Comparison of ENCODE assay signal across 19 cellular contexts in genomic region chr5:144336191-144336590, GRCh38.
"Had no signal": no experiment of that assay in that cellular context is flagged by ENCODE, and none has a peak within 500 bp of the region (broad histone marks: within the 10 kb centered on the region; RNA-seq: fewer than 3 reads in every experiment).

No MANE protein-coding gene starts in this region.

- ATAC-seq: activated CD8-positive, alpha-beta T cell treated with anti-CD3 and anti-CD28 coated beads for 36 hours; activated naive CD8-positive, alpha-beta T cell treated with anti-CD3 and anti-CD28 coated beads, Interleukin-2, amount 50 U/mL, for 24 hours; effector memory CD8-positive, alpha-beta T cell; right lobe of liver; stimulated activated naive CD8-positive, alpha-beta T cell treated with anti-CD3 and anti-CD28 coated beads, Interleukin-15, amount 100 ng/mL, for 72 hours had no signal

- H3K9me3 ChIP-seq: ascending aorta, esophagus squamous epithelium, right lobe of liver had no signal

- H3K27ac ChIP-seq: ascending aorta, esophagus squamous epithelium, right lobe of liver had no signal

- H3K4me1 Mint-ChIP-seq: activated B cell treated with CpG ODN at 0.5 μM for 24 hours; activated naive CD4-positive, alpha-beta T cell treated with anti-CD3 and anti-CD28 coated beads, Interleukin-2, amount 10 ng/mL, durations not matched to agents 7 days and 5 days; activated naive CD8-positive, alpha-beta T cell treated with anti-CD3 and anti-CD28 coated beads, Interleukin-2, amount 50 U/mL, for 24 hours; immature natural killer cell; memory B cell; stimulated activated naive CD8-positive, alpha-beta T cell treated with anti-CD3 and anti-CD28 coated beads, Interleukin-15, amount 100 ng/mL, for 72 hours had no signal

- H3K4me1 ChIP-seq: ascending aorta, esophagus squamous epithelium, right lobe of liver had no signal

- H3K4me3 ChIP-seq: ascending aorta, esophagus squamous epithelium, right lobe of liver had no signal

- H3K27me3 ChIP-seq: ascending aorta, esophagus squamous epithelium, right lobe of liver had no signal

- H3K36me3 Mint-ChIP-seq: activated naive CD4-positive, alpha-beta T cell treated with anti-CD3 and anti-CD28 coated beads, Interleukin-2, amount 10 ng/mL, durations not matched to agents 7 days and 5 days; immature natural killer cell; memory B cell had no signal

- DNase-seq: activated B cell treated with CpG ODN at 0.5 μM for 24 hours; activated CD4-positive, alpha-beta T cell treated with anti-CD3 and anti-CD28 coated beads for 48 hours; activated CD8-positive, alpha-beta T cell treated with anti-CD3 and anti-CD28 coated beads for 36 hours; activated naive CD4-positive, alpha-beta T cell treated with anti-CD3 and anti-CD28 coated beads, Interleukin-2, amount 10 ng/mL, durations not matched to agents 7 days and 5 days; activated naive CD8-positive, alpha-beta T cell treated with anti-CD3 and anti-CD28 coated beads, Interleukin-2, amount 50 U/mL, for 24 hours; activated T-cell treated with anti-CD3 and anti-CD28 coated beads, Interleukin-2, amount 50 U/mL, for 24 hours; dermis blood vessel endothelial cell; effector memory CD8-positive, alpha-beta T cell; esophagus squamous epithelium; immature natural killer cell; right lobe of liver; small intestine; stimulated activated CD4-positive, alpha-beta T cell treated with anti-CD3 and anti-CD28 coated beads, Interleukin-15, amount 100 ng/mL, for 24 hours; stimulated activated CD4-positive, alpha-beta T cell treated with anti-CD3 and anti-CD28 coated beads, Interleukin-2, amount 100 ng/mL, for 48 hours; stimulated activated naive CD8-positive, alpha-beta T cell treated with anti-CD3 and anti-CD28 coated beads, Interleukin-15, amount 100 ng/mL, for 72 hours; T-helper 9 cell; trophoblast cell had no signal

- H3K9me3 Mint-ChIP-seq: activated CD8-positive, alpha-beta T cell treated with anti-CD3 and anti-CD28 coated beads for 36 hours; activated naive CD4-positive, alpha-beta T cell treated with anti-CD3 and anti-CD28 coated beads, Interleukin-2, amount 10 ng/mL, durations not matched to agents 7 days and 5 days; activated naive CD8-positive, alpha-beta T cell treated with anti-CD3 and anti-CD28 coated beads, Interleukin-2, amount 50 U/mL, for 24 hours; memory B cell had no signal

- H3K27ac Mint-ChIP-seq: activated B cell treated with CpG ODN at 0.5 μM for 24 hours; activated CD8-positive, alpha-beta T cell treated with anti-CD3 and anti-CD28 coated beads for 36 hours; activated naive CD4-positive, alpha-beta T cell treated with anti-CD3 and anti-CD28 coated beads, Interleukin-2, amount 10 ng/mL, durations not matched to agents 7 days and 5 days; activated naive CD8-positive, alpha-beta T cell treated with anti-CD3 and anti-CD28 coated beads, Interleukin-2, amount 50 U/mL, for 24 hours; activated T-cell treated with anti-CD3 and anti-CD28 coated beads, Interleukin-2, amount 50 U/mL, for 24 hours; effector memory CD8-positive, alpha-beta T cell; immature natural killer cell; memory B cell; stimulated activated naive CD8-positive, alpha-beta T cell treated with anti-CD3 and anti-CD28 coated beads, Interleukin-15, amount 100 ng/mL, for 72 hours had no signal

- H3K36me3 ChIP-seq: ascending aorta, esophagus squamous epithelium, right lobe of liver had no signal

- H3K4me3 Mint-ChIP-seq: activated B cell treated with CpG ODN at 0.5 μM for 24 hours; activated CD8-positive, alpha-beta T cell treated with anti-CD3 and anti-CD28 coated beads for 36 hours; activated naive CD4-positive, alpha-beta T cell treated with anti-CD3 and anti-CD28 coated beads, Interleukin-2, amount 10 ng/mL, durations not matched to agents 7 days and 5 days; activated naive CD8-positive, alpha-beta T cell treated with anti-CD3 and anti-CD28 coated beads, Interleukin-2, amount 50 U/mL, for 24 hours; activated T-cell treated with anti-CD3 and anti-CD28 coated beads, Interleukin-2, amount 50 U/mL, for 24 hours; effector memory CD8-positive, alpha-beta T cell; immature natural killer cell; memory B cell; stimulated activated naive CD8-positive, alpha-beta T cell treated with anti-CD3 and anti-CD28 coated beads, Interleukin-15, amount 100 ng/mL, for 72 hours had no signal

- H3K27me3 Mint-ChIP-seq: activated B cell treated with CpG ODN at 0.5 μM for 24 hours; activated naive CD4-positive, alpha-beta T cell treated with anti-CD3 and anti-CD28 coated beads, Interleukin-2, amount 10 ng/mL, durations not matched to agents 7 days and 5 days; memory B cell; stimulated activated naive CD8-positive, alpha-beta T cell treated with anti-CD3 and anti-CD28 coated beads, Interleukin-15, amount 100 ng/mL, for 72 hours had no signal
